ENCODE assay signal across 25 cellular contexts in the genomic region with DNA sequence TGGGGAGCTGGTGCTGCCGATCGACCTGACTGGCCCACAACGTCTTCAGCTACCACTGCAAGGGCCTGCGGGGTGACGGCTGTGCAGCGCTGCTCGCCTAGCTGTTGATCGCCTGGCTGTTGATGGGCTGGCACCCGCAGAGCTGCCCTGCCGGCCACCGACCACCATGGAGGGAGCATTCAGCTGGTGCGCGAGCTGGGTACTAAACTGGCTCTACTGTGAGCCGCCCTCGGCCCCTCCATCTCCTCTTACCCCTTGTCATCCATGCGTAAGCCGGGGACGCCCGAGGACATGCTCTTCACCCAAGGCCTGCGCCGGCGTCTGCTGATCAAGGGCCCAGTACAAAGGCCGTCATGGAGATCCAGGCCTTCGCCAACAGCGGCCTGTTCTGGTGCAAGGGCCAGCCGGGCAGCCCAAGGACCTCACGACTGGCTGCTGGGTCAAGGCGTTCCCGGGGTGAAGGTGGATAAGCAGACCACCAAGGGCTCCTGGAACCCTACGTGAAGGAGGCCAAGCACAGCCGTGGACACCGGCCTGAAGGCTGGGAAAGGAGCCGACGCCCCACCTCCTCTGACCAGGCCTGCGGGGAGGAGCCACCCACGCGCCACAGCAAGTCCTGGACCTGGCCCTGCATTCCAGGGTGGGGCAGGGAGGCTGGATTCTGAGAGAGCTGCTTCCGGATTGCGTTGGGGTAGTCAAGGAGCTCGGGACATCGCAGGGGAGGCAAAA. TPM values are rescaled to one million over a fixed set of nuclear protein-coding genes. Genes with fewer than 3 reads are reported as not detected.
DNase-seq lines count a peak whose midpoint lies in the region; ATAC-seq and TF ChIP-seq lines count a peak whose summit lies in the region.
"Had no signal": no experiment of that assay in that cellular context is flagged by ENCODE, and none has a peak within 500 bp of the region (broad histone marks: within the 10 kb centered on the region; RNA-seq: fewer than 3 reads in every experiment).

No MANE protein-coding gene starts in this region.

- H3K4me1 Mint-ChIP-seq in Calu3 (ENCODE audit: low read depth, unreplicated experiment): peaks cover 24% of the 10 kb centered on the region

- H3K27ac Mint-ChIP-seq in Calu3 (ENCODE audit: unreplicated experiment): peak overlapping the region; percentile 98
- H3K27ac Mint-ChIP-seq: activated naive CD8-positive, alpha-beta T cell; activated T-helper 2 cell treated with anti-CD3 and anti-CD28 coated beads, Interferon-gamma antibody, Interleukin-2, Interleukin-4, amounts not matched to agents 10 μg/mL and 5 μg/mL and 100 μg/mL, durations not matched to agents 14 hours and 24 hours and 36 hours; brain; T-helper 2 cell treated with Interferon-gamma antibody and Interleukin-4, amounts not matched to agents 5 μg/mL and 100 μg/mL, for 36 hours had no signal

- peak overlapping the region; percentile 90 for H3K4me3 Mint-ChIP-seq in Calu3 (ENCODE audit: low read depth, unreplicated experiment)
- H3K4me3 Mint-ChIP-seq: activated naive CD8-positive, alpha-beta T cell; brain; naive B cell; T-helper 2 cell treated with Interferon-gamma antibody and Interleukin-4, amounts not matched to agents 5 μg/mL and 100 μg/mL, for 36 hours had no signal

- H3K4me3 ChIP-seq in MG63: no peak overlapping the region
- no peak overlapping the region for H3K4me3 ChIP-seq in mucosa of descending colon
- H3K4me3 ChIP-seq: heart right ventricle, tibial nerve had no signal

- CTCF ChIA-PET in Calu3 (lab: Charles Lee): interaction anchor here (0.6 to 1.5 kb wide), 6 partner anchors 9 to 848 kb away, joined by 3 to 5 read pairs (median 3); no protein-coding TSS in a partner anchor

- intact Hi-C loops in Calu3 (cut with micrococcal nuclease; ENCODE audit: unreplicated experiment): loop anchor here (5.0 kb wide), 1 partner anchor 43 kb away; no protein-coding TSS in a partner anchor
- intact Hi-C loops in mucosa of descending colon (cut with DNase I, micrococcal nuclease): no loop called here

- H3K36me3 ChIP-seq in MG63: no peaks in the 10 kb centered on the region
- H3K36me3 ChIP-seq in mucosa of descending colon (ENCODE audit: low read depth): no peaks in the 10 kb centered on the region
- H3K36me3 ChIP-seq: tibial nerve, WERI-Rb-1 had no signal

- H3K36me3 Mint-ChIP-seq in Calu3 (ENCODE audit: insufficient read depth, unreplicated experiment): peaks cover 22% of the 10 kb centered on the region

- peak; percentile 95 for DNase-seq in Calu3
- peak; percentile 4 for DNase-seq in MG63
- peak; percentile 30 to 61 (median 50) for DNase-seq in mucosa of descending colon
- no peak for DNase-seq in EL
- no peak for DNase-seq in erythroblast (lab: John Stamatoyannopoulos, UW)
- DNase-seq in T-helper 9 cell: no peak
- DNase-seq: activated CD8-positive, alpha-beta memory T cell treated with anti-CD3 and anti-CD28 coated beads, Interleukin-2, amount 50 U/mL, for 4 hours; DMS79 treated with DMSO at 0.1 percent for 48 hours; heart right ventricle; naive B cell; NCI-H1436; NCI-H69; occipital lobe; RPMI8226; stimulated activated CD4-positive, alpha-beta T cell treated with anti-CD3 and anti-CD28 coated beads, Interleukin-4, amount 100 ng/mL, for 1 hour; stimulated activated naive CD4-positive, alpha-beta T cell treated with Interleukin-2 at 50 U/mL for 16 hours; WERI-Rb-1 had no signal

- H3K9me3 ChIP-seq in MG63 (no peaks in the 10 kb centered on the region), mucosa of descending colon (no peaks in the 10 kb centered on the region)
- H3K9me3 ChIP-seq: heart right ventricle, tibial nerve had no signal

- TSS peak; percentile 42 for BruUV-seq in Calu3 (replicated peaks; lab: Mats Ljungman, UMichigan)

- H3K27me3 Mint-ChIP-seq in Calu3 (ENCODE audit: unreplicated experiment): no peaks in the 10 kb centered on the region
- H3K27me3 Mint-ChIP-seq: activated naive CD8-positive, alpha-beta T cell; brain; naive B cell had no signal

- no peaks in the 10 kb centered on the region for H3K4me1 ChIP-seq in mucosa of descending colon (ENCODE audit: low read depth)
- H3K4me1 ChIP-seq: heart right ventricle, tibial nerve had no signal

- no peaks in the 10 kb centered on the region for H3K9me3 Mint-ChIP-seq in Calu3 (ENCODE audit: low read depth, unreplicated experiment)
- H3K9me3 Mint-ChIP-seq: activated T-helper 2 cell treated with anti-CD3 and anti-CD28 coated beads, Interferon-gamma antibody, Interleukin-2, Interleukin-4, amounts not matched to agents 10 μg/mL and 5 μg/mL and 100 μg/mL, durations not matched to agents 14 hours and 24 hours and 36 hours; naive B cell; T-helper 2 cell treated with Interferon-gamma antibody and Interleukin-4, amounts not matched to agents 5 μg/mL and 100 μg/mL, for 36 hours had no signal

- no peak for TF ChIP-seq CTCF in Calu3 (IDR thresholded peaks at IDR 0.05; ENCODE audit: unreplicated experiment)
- no peak for TF ChIP-seq CTCF in mucosa of descending colon (IDR thresholded peaks at IDR 0.05)

- ATAC-seq in esophagus mucosa (peak; percentile 88), mucosa of descending colon (peak; percentile 58), HG02970 (IDR thresholded peaks at IDR 0.05; ENCODE audit: low FRiP score, unreplicated experiment) (no peak)
- ATAC-seq: SK-N-SH treated with all-trans-retinoic acid at 6 μM for 48 hours had no signal

- TF ChIP-seq POLR2A in erythroblast (IDR thresholded peaks at IDR 0.05; ENCODE audit: low read length): no peak

- H3K27me3 ChIP-seq in MG63: no peaks in the 10 kb centered on the region
- H3K27me3 ChIP-seq: heart right ventricle, tibial nerve had no signal

RNA-seq across cellular contexts. Expression of gene SFMBT1, which starts 46.9 kb away (rescaled TPM):
- total RNA-seq in Calu3 (2022) (36.6 and 37.6 TPM in 2 replicates), esophagus mucosa (5.8 TPM), mucosa of descending colon (10 to 100 TPM; 19.7 to 22.8 (median 19.8) TPM)
- 3.4 and 3.5 TPM in 2 replicates for total RNA-seq in MG63 (2014; rRNA removed; shearing (Covaris generic); ENCODE audit: low replicate concordance)

Comparison
In these comparisons a context has a peak if more than half of its experiments do, and no peak if none do; other contexts are left out.
1. DNase-seq: peak in Calu3 (single experiment), MG63 (single experiment) and mucosa of descending colon (3 of 3); none in EL (single experiment), erythroblast (0 of 2) and T-helper 9 cell (single experiment).